8 cellular contexts compared by ENCODE assay signal in the genomic region with DNA sequence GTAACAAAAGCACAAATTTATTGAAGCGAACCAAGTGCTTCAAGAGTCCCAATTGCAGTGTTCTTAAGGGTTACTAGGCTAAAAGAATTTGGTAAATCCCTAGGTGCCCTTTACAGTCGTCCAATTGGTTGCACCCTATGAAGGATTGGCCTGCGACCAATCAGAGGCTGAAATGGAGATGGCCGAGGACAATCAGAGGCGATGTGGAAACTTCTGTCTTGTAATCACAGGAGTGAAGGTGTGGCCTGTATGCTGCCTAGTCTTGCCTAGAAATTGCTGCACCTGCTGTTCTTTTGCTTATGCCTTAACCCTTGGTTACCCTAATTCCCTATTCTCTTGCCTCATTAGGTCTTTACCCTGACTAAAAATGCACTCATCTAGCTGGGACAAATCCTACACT. TPM values are rescaled to one million over a fixed set of nuclear protein-coding genes. Genes with fewer than 3 reads are reported as not detected.
DNase-seq lines count a peak whose midpoint lies in the region; ATAC-seq and TF ChIP-seq lines count a peak whose summit lies in the region.

No MANE protein-coding gene starts in this region.

- H3K27ac ChIP-seq in body of pancreas (peak overlapping the region in 3 of 4 donors; percentile 84 to 89 (median 88)), testis (no peak overlapping the region)

- no peak for DNase-seq in Calu3
- DNase-seq in MG63, result no peak
- peak; percentile 42 to 64 (median 51) for DNase-seq in body of pancreas
- no peak for DNase-seq in natural killer cell treated with Interleukin-12 subunit alpha and Interleukin-12 subunit beta and Interleukin-15 and Interleukin-18, amount 100 ng/mL, for 72 hours (ENCODE audit: low spot score)
- DNase-seq in testis, result no peak
- no peak for DNase-seq in ureter (ENCODE audit: low spot score)
- DNase-seq in AG20443 (ENCODE audit: low spot score), result no peak

- BruUV-seq in Calu3 (replicated peaks; lab: Mats Ljungman, UMichigan), result no TSS peak

- intact Hi-C loops in Calu3 (cut with micrococcal nuclease; ENCODE audit: unreplicated experiment), result no loop called here
- intact Hi-C loops in body of pancreas (cut with DNase I), result no loop called here
- intact Hi-C loops in testis (cut with DNase I; ENCODE audit: low total_unique reads), result no loop called here

- H3K4me1 Mint-ChIP-seq in Calu3 (ENCODE audit: low read depth, unreplicated experiment), result peaks cover 24% of the 10 kb centered on the region
- H3K4me1 Mint-ChIP-seq in natural killer cell treated with Interleukin-12 subunit alpha and Interleukin-12 subunit beta and Interleukin-15 and Interleukin-18, amount 100 ng/mL, for 72 hours (ENCODE audit: low read depth in 2 of 2), result peaks cover 38% of the 10 kb centered on the region in 2 donors

- peaks cover 21% of the 10 kb centered on the region for H3K36me3 Mint-ChIP-seq in Calu3 (ENCODE audit: insufficient read depth, unreplicated experiment)
- H3K36me3 Mint-ChIP-seq in natural killer cell treated with Interleukin-12 subunit alpha and Interleukin-12 subunit beta and Interleukin-15 and Interleukin-18, amount 100 ng/mL, for 72 hours, result peaks cover 11% of the 10 kb centered on the region

- TF ChIP-seq POLR2A in body of pancreas (IDR thresholded peaks at IDR 0.05) (no peak), testis (IDR thresholded peaks at IDR 0.05) (no peak)

- H3K4me3 ChIP-seq in MG63 (peak overlapping the region; percentile 82), body of pancreas (no peak overlapping the region), testis (no peak overlapping the region)

- ATAC-seq in body of pancreas (peak; percentile 36), GM18520 (IDR thresholded peaks at IDR 0.05; ENCODE audit: unreplicated experiment) (no peak)
- no peak for ATAC-seq in natural killer cell treated with Interleukin-12 subunit alpha and Interleukin-12 subunit beta and Interleukin-15 and Interleukin-18, amount 100 ng/mL, for 72 hours

- TF ChIP-seq CTCF in Calu3 (IDR thresholded peaks at IDR 0.05; ENCODE audit: unreplicated experiment) (no peak), body of pancreas (IDR thresholded peaks at IDR 0.05) (no peak), testis (IDR thresholded peaks at IDR 0.05) (no peak)

- no peaks in the 10 kb centered on the region for H3K27me3 Mint-ChIP-seq in Calu3 (ENCODE audit: unreplicated experiment)
- H3K27me3 Mint-ChIP-seq in natural killer cell treated with Interleukin-12 subunit alpha and Interleukin-12 subunit beta and Interleukin-15 and Interleukin-18, amount 100 ng/mL, for 72 hours, result no peaks in the 10 kb centered on the region

- no peaks in the 10 kb centered on the region for H3K9me3 Mint-ChIP-seq in Calu3 (ENCODE audit: low read depth, unreplicated experiment)
- H3K9me3 Mint-ChIP-seq in natural killer cell treated with Interleukin-12 subunit alpha and Interleukin-12 subunit beta and Interleukin-15 and Interleukin-18, amount 100 ng/mL, for 72 hours, result no peaks in the 10 kb centered on the region

- H3K27me3 ChIP-seq in MG63, result no peaks in the 10 kb centered on the region
- no peaks in the 10 kb centered on the region for H3K27me3 ChIP-seq in body of pancreas
- no peaks in the 10 kb centered on the region for H3K27me3 ChIP-seq in testis

- no peak overlapping the region for H3K27ac Mint-ChIP-seq in Calu3 (ENCODE audit: unreplicated experiment)
- H3K27ac Mint-ChIP-seq in natural killer cell treated with Interleukin-12 subunit alpha and Interleukin-12 subunit beta and Interleukin-15 and Interleukin-18, amount 100 ng/mL, for 72 hours, result peak overlapping the region; percentile 76 to 94

- CTCF ChIA-PET in Calu3 (lab: Charles Lee), result no interaction called here

- H3K36me3 ChIP-seq in MG63 (peaks cover under 1% of the 10 kb centered on the region), body of pancreas (replicated peaks in 1 of 2; ENCODE audit: insufficient read depth in 1 of 2, low read depth in 2 of 2) (no peaks in the 10 kb centered on the region), testis (ENCODE audit: low read depth, missing control alignments) (no peaks in the 10 kb centered on the region)

- H3K4me1 ChIP-seq in body of pancreas, result peaks cover 29% of the 10 kb centered on the region
- peaks cover 3% of the 10 kb centered on the region for H3K4me1 ChIP-seq in testis

- peak overlapping the region; percentile 78 for H3K4me3 Mint-ChIP-seq in Calu3 (ENCODE audit: low read depth, unreplicated experiment)
- peak overlapping the region; percentile 99 for H3K4me3 Mint-ChIP-seq in natural killer cell treated with Interleukin-12 subunit alpha and Interleukin-12 subunit beta and Interleukin-15 and Interleukin-18, amount 100 ng/mL, for 72 hours

- WGBS in body of pancreas, 2 donors, result 45 to 54% methylated on average over 5 of the region's 5 CpGs
- 43 to 63% methylated on average over 5 of the region's 5 CpGs for WGBS in testis, 2 donors

- no peaks in the 10 kb centered on the region for H3K9me3 ChIP-seq in MG63
- no peaks in the 10 kb centered on the region for H3K9me3 ChIP-seq in body of pancreas
- H3K9me3 ChIP-seq in testis, result no peaks in the 10 kb centered on the region

RNA-seq across cellular contexts. Expression of a gene that starts 1.1 kb away (rescaled TPM):
- total RNA-seq in Calu3 (2022), result 12.9 and 13.5 TPM in 2 replicates
- 12.3 and 13.9 TPM in 2 replicates for total RNA-seq in MG63 (2014; rRNA removed; shearing (Covaris generic); ENCODE audit: low replicate concordance)
- total RNA-seq in body of pancreas, result 1 to 10 TPM; 4.6 to 7.3 TPM
- 10 to 100 TPM; 19.9 to 20.6 TPM for total RNA-seq in natural killer cell treated with Interleukin-12 subunit alpha and Interleukin-12 subunit beta and Interleukin-15 and Interleukin-18, amount 100 ng/mL, for 72 hours
- total RNA-seq in testis, result 10 to 100 TPM; 12.8 to 14.6 TPM
- 13.0 TPM for polyA plus RNA-seq in testis (ENCODE audit: insufficient read depth, low read depth, low replicate concordance)
- total RNA-seq in ureter, result 10.3 TPM

Comparison
In these comparisons a context has a peak if more than half of its experiments do, and no peak if none do; other contexts are left out.
1. DNase-seq: peak in body of pancreas (4 of 4); none in Calu3 (single experiment), MG63 (single experiment), natural killer cell treated with Interleukin-12 subunit alpha and Interleukin-12 subunit beta and Interleukin-15 and Interleukin-18, amount 100 ng/mL, for 72 hours (single experiment), testis (single experiment), ureter (single experiment) and AG20443 (single experiment).
2. H3K27ac ChIP-seq: peak in body of pancreas (3 of 4); none in testis (0 of 2).